In the genomic region with DNA sequence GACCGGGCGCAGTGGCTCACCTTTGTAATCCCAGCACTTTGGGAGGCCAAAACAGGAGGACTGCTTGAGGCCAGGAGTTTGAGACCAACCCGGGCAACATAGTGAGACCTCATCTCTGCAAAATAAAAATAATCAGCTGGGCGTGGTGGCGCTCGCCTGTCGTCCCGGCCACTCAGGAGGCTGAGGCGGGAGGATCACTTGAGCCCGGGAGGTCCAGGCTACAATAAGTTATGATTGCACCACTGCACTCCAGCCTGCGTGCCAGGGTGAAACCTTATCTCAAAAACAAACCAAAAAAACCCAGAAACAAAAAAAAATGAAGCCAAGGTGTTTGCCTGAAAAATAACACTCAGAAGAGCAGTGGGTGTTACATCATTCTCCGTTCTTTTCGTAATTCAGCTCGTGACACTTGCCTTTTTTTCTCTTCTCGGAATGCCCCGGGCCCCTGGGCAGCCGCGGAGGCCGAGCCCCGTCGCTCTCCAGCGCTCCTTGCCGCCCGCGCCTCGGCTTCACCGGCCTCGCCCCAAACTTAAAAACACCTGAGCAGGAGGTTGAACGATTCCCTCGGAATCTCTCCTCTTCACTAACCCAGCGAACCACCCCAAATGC, we compare ENCODE assay signal across 7 cellular contexts. TPM values are rescaled to one million over a fixed set of nuclear protein-coding genes. Genes with fewer than 3 reads are reported as not detected.
A peak's percentile ranks its signal among the peaks of the same experiment; 100 is the strongest.
DNase-seq lines count a peak whose midpoint lies in the region; ATAC-seq and TF ChIP-seq lines count a peak whose summit lies in the region.

No MANE protein-coding gene starts in this region.

- peak overlapping the region in 1 of 2 experiments; percentile 43 for H2BK12ac ChIP-seq in mesenchymal stem cell (ENCODE audit: low read length in 2 of 2)

- H3K27ac ChIP-seq in SK-N-MC (peak overlapping the region; percentile 70), colonic mucosa (peak overlapping the region; percentile 81), mesenchymal stem cell (ENCODE audit: low read length, poor library complexity, severe bottlenecking) (peak overlapping the region; percentile 59), upper lobe of left lung (peak overlapping the region; percentile 93 to 97 (median 94))

- WGBS in mesenchymal stem cell = 38% methylated on average over 31 of the region's 31 CpGs
- 28 to 36% methylated on average over 31 of the region's 31 CpGs for WGBS in upper lobe of left lung, 2 donors

- H3K36me3 ChIP-seq in SK-N-MC (ENCODE audit: insufficient read depth, low read length) (peaks cover 38% of the 10 kb centered on the region), colonic mucosa (peaks cover 3% of the 10 kb centered on the region), mesenchymal stem cell (ENCODE audit: control insufficient read depth in 1 of 2, insufficient read depth in 2 of 2, low read depth in 1 of 2, low read length in 2 of 2) (peaks cover 3 to 27% of the 10 kb centered on the region in 2 experiments), upper lobe of left lung (peaks cover 0 to 3% (median 0%) of the 10 kb centered on the region in 4 donors)

- intact Hi-C loops in colonic mucosa (cut with DNase I) = loop anchor here (10.0 kb wide), 2 partner anchors 128 to 158 kb away; a partner anchor contains a TSS

- peak overlapping the region; percentile 71 to 84 for H3K4ac ChIP-seq in mesenchymal stem cell (ENCODE audit: low read depth in 1 of 2, low read length in 2 of 2)

- H3K18ac ChIP-seq in mesenchymal stem cell (ENCODE audit: low read depth in 1 of 2, low read length in 2 of 2) = peak overlapping the region; percentile 7 to 17

- H3K9me3 ChIP-seq in SK-N-MC (ENCODE audit: low read depth, low read length) = no peaks in the 10 kb centered on the region
- H3K9me3 ChIP-seq in colonic mucosa = no peaks in the 10 kb centered on the region
- no peaks in the 10 kb centered on the region for H3K9me3 ChIP-seq in mesenchymal stem cell (ENCODE audit: control insufficient read depth, low read length)
- no peaks in the 10 kb centered on the region for H3K9me3 ChIP-seq in upper lobe of left lung

- peak overlapping the region; percentile 65 for H3K4me2 ChIP-seq in mesenchymal stem cell (ENCODE audit: low read length, poor library complexity, severe bottlenecking)

- ATAC-seq in GM18505 (IDR thresholded peaks at IDR 0.05; ENCODE audit: unreplicated experiment) = peak; percentile 36
- peak; percentile 10 for ATAC-seq in HG02981 (IDR thresholded peaks at IDR 0.05; ENCODE audit: unreplicated experiment)
- peak; percentile 46 to 66 for ATAC-seq in upper lobe of left lung (ENCODE audit: low FRiP score in 2 of 2)

- H4K91ac ChIP-seq in mesenchymal stem cell (ENCODE audit: low read length) = no peak overlapping the region

- H3K79me1 ChIP-seq in mesenchymal stem cell (replicated peaks; ENCODE audit: low read length, poor library complexity, severe bottlenecking) = peaks cover 5% of the 10 kb centered on the region

- DNase-seq in SK-N-MC (ENCODE audit: low read depth, low spot score) = no peak
- no peak for DNase-seq in colonic mucosa
- DNase-seq in mesenchymal stem cell = peak; percentile 78
- DNase-seq in upper lobe of left lung = peak; percentile 55 to 90
- DNase-seq in NCI-H1048 (lab: John Stamatoyannopoulos, UW) = no peak

- no peak overlapping the region for H3K23ac ChIP-seq in mesenchymal stem cell (ENCODE audit: low read length in 2 of 2)

- H3K9ac ChIP-seq in SK-N-MC (ENCODE audit: insufficient read length) (peak overlapping the region; percentile 99), colonic mucosa (ENCODE audit: low read depth in 2 of 2, low read length in 2 of 2) (peak overlapping the region; percentile 53 to 96), mesenchymal stem cell (ENCODE audit: low read length) (peak overlapping the region; percentile 99)

- no peaks in the 10 kb centered on the region for H3K27me3 ChIP-seq in colonic mucosa
- no peaks in the 10 kb centered on the region for H3K27me3 ChIP-seq in mesenchymal stem cell (ENCODE audit: control insufficient read depth in 1 of 2, insufficient read depth in 1 of 2, low read length in 2 of 2)
- no peaks in the 10 kb centered on the region for H3K27me3 ChIP-seq in upper lobe of left lung

- H2AK5ac ChIP-seq in mesenchymal stem cell (ENCODE audit: low read length, severe bottlenecking) = no peak overlapping the region

- peak overlapping the region; percentile 66 for H4K8ac ChIP-seq in mesenchymal stem cell (ENCODE audit: low read length)

- peak overlapping the region; percentile 92 for H2BK15ac ChIP-seq in mesenchymal stem cell (ENCODE audit: low read depth, poor library complexity, severe bottlenecking)

- no peak overlapping the region for H2AFZ ChIP-seq in mesenchymal stem cell (ENCODE audit: low read depth, low read length)

- TF ChIP-seq EP300 in upper lobe of left lung (IDR thresholded peaks at IDR 0.05) = peak in 2 of 4 donors; percentile 31 to 41

- peak overlapping the region in 1 of 2 experiments; percentile 46 for H3K14ac ChIP-seq in mesenchymal stem cell (ENCODE audit: low read length in 2 of 2)

- no peak overlapping the region for H2BK5ac ChIP-seq in mesenchymal stem cell (ENCODE audit: low read depth, low read length, poor library complexity, severe bottlenecking)

- peak overlapping the region; percentile 77 for H2BK120ac ChIP-seq in mesenchymal stem cell (ENCODE audit: low read depth, low read length)

- H3K4me1 ChIP-seq in colonic mucosa (peaks cover 6% of the 10 kb centered on the region), mesenchymal stem cell (ENCODE audit: control insufficient read depth, insufficient read depth, low read depth, low read length) (peaks cover 17% of the 10 kb centered on the region), upper lobe of left lung (peaks cover 42 to 49% (median 45%) of the 10 kb centered on the region in 4 donors)

- TF ChIP-seq CTCF in colonic mucosa (IDR thresholded peaks at IDR 0.05) (no peak), upper lobe of left lung (IDR thresholded peaks at IDR 0.05) (no peak)

- peak overlapping the region; percentile 92 for H3K4me3 ChIP-seq in SK-N-MC
- H3K4me3 ChIP-seq in colonic mucosa = peak overlapping the region; percentile 83
- peak overlapping the region; percentile 80 to 96 for H3K4me3 ChIP-seq in mesenchymal stem cell (ENCODE audit: insufficient read depth in 1 of 2, low read depth in 1 of 2, low read length in 2 of 2)
- peak overlapping the region; percentile 29 to 80 (median 65) for H3K4me3 ChIP-seq in upper lobe of left lung

- TF ChIP-seq POLR2A in GM18505 (IDR thresholded peaks at IDR 0.05; ENCODE audit: borderline replicate concordance, extremely low read depth, insufficient read depth, insufficient read length) = no peak
- peak in 1 of 4 donors; percentile 12 for TF ChIP-seq POLR2A in upper lobe of left lung (IDR thresholded peaks at IDR 0.05)

RNA-seq across cellular contexts. Expression of a gene that starts 17.0 kb away (rescaled TPM):
- 1 to 10 TPM in 1 of 2 donors, under 1 TPM in 1; 0.29 to 1.2 TPM for total RNA-seq in colonic mucosa
- 13.5 TPM for polyA plus RNA-seq in mesenchymal stem cell (2013, experiment 1 of 2)
- polyA plus RNA-seq in mesenchymal stem cell (2013, experiment 2 of 2) = 14.0 TPM
- total RNA-seq in upper lobe of left lung = 10 to 100 TPM in 1 of 6 donors, 1 to 10 TPM in 4, not detected in 1; 3.0 to 13.9 (median 7.2) TPM

RNA-seq across cellular contexts. Expression of a gene that starts 19.4 kb away (rescaled TPM):
- total RNA-seq in colonic mucosa = 1 to 10 TPM; 4.7 to 9.9 TPM
- polyA plus RNA-seq in mesenchymal stem cell (2013, experiment 1 of 2) = 313 TPM
- polyA plus RNA-seq in mesenchymal stem cell (2013, experiment 2 of 2) = 315 TPM
- 10 to 100 TPM in 5 of 6 donors, 1 to 10 TPM in 1; 6.4 to 33.9 (median 16.6) TPM for total RNA-seq in upper lobe of left lung

RNA-seq across cellular contexts. Expression of a gene that starts 28.8 kb away (rescaled TPM):
- 1 to 10 TPM; 3.8 to 6.3 TPM for total RNA-seq in colonic mucosa
- 0.72 TPM for polyA plus RNA-seq in mesenchymal stem cell (2013, experiment 1 of 2)
- 0.78 TPM for polyA plus RNA-seq in mesenchymal stem cell (2013, experiment 2 of 2)
- 10 to 100 TPM; 24.4 to 63.5 (median 39.8) TPM for total RNA-seq in upper lobe of left lung

RNA-seq across cellular contexts. Expression of a gene that starts 55.6 kb away (rescaled TPM):
- total RNA-seq in colonic mucosa = 10 to 100 TPM; 11.6 to 23.9 TPM
- polyA plus RNA-seq in mesenchymal stem cell (2013, experiment 1 of 2) = 19.9 TPM
- 18.4 TPM for polyA plus RNA-seq in mesenchymal stem cell (2013, experiment 2 of 2)
- total RNA-seq in upper lobe of left lung = 100 to 1,000 TPM in 2 of 6 donors, 10 to 100 TPM in 4; 34.3 to 137 (median 47.6) TPM

Comparison
In these comparisons a context has a peak if more than half of its experiments do, and no peak if none do; other contexts are left out.
1. DNase-seq: peak in mesenchymal stem cell (single experiment) and upper lobe of left lung (2 of 2); none in SK-N-MC (single experiment), colonic mucosa (single experiment) and NCI-H1048 (single experiment).
2. Peak in every context shown above with its lines, with median percentiles within 50 percentile points of each other: ATAC-seq, H3K27ac ChIP-seq, H3K4me3 ChIP-seq and H3K9ac ChIP-seq.